ENCODE assay signal across 13 cellular contexts in genomic region chr12:108663324-108664015, GRCh38. TPM values are rescaled to one million over a fixed set of nuclear protein-coding genes. Genes with fewer than 3 reads are reported as not detected.
DNase-seq lines count a peak whose midpoint lies in the region; ATAC-seq and TF ChIP-seq lines count a peak whose summit lies in the region.
"Had no signal": no experiment of that assay in that cellular context is flagged by ENCODE, and none has a peak within 500 bp of the region (broad histone marks: within the 10 kb centered on the region; RNA-seq: fewer than 3 reads in every experiment).

No MANE protein-coding gene starts in this region.

- no peaks in the 10 kb centered on the region for H3K27me3 ChIP-seq in liver (ENCODE audit: control insufficient read depth in 4 of 4, insufficient read depth in 4 of 4, low read length in 3 of 4)
- H3K27me3 ChIP-seq in suprapubic skin: no peaks in the 10 kb centered on the region
- H3K27me3 ChIP-seq: testis had no signal

- no peak overlapping the region for H3K4me3 ChIP-seq in liver (ENCODE audit: low read depth in 1 of 3, low read length in 3 of 3)
- H3K4me3 ChIP-seq in suprapubic skin: no peak overlapping the region
- H3K4me3 ChIP-seq: testis had no signal

- POLR2A ChIA-PET in activated CD4-positive, alpha-beta memory T cell treated with anti-CD3 and anti-CD28 coated beads, Interleukin-2, amount 10 ng/mL, durations not matched to agents 7 days and 5 days (lab: Charles Lee): interaction anchor here (0.9 to 4.5 kb wide), 11 partner anchors 17 to 194 kb away, joined by 3 to 57 read pairs (median 5); partner anchors contain the start of genes CORO1C, ISCU, SELPLG and SSH1
- POLR2A ChIA-PET in activated CD4-positive, alpha-beta memory T cell treated with anti-CD3 and anti-CD28 coated beads for 36 hours (lab: Charles Lee): interaction anchor here (0.8 to 2.0 kb wide), 6 partner anchors 10 to 142 kb away, joined by 3 to 7 read pairs (median 4); no protein-coding TSS in a partner anchor

- H3K27ac ChIP-seq in liver (ENCODE audit: low read depth in 1 of 2, low read length in 2 of 2): peak overlapping the region; percentile 88
- peak overlapping the region; percentile 88 for H3K27ac ChIP-seq in suprapubic skin

- no peaks in the 10 kb centered on the region for H3K27me3 Mint-ChIP-seq in activated CD4-positive, alpha-beta memory T cell treated with anti-CD3 and anti-CD28 coated beads, Interleukin-2, amount 10 ng/mL, durations not matched to agents 7 days and 5 days
- H3K27me3 Mint-ChIP-seq in activated CD4-positive, alpha-beta memory T cell treated with anti-CD3 and anti-CD28 coated beads for 36 hours: no peaks in the 10 kb centered on the region
- no peaks in the 10 kb centered on the region for H3K27me3 Mint-ChIP-seq in T-helper 17 cell

- H3K27ac Mint-ChIP-seq in activated CD4-positive, alpha-beta memory T cell treated with anti-CD3 and anti-CD28 coated beads, Interleukin-2, amount 10 ng/mL, durations not matched to agents 7 days and 5 days: peak overlapping the region; percentile 8
- H3K27ac Mint-ChIP-seq in activated CD4-positive, alpha-beta memory T cell treated with anti-CD3 and anti-CD28 coated beads for 36 hours: no peak overlapping the region
- peak overlapping the region; percentile 67 for H3K27ac Mint-ChIP-seq in T-helper 17 cell

- WGBS in liver: 99% methylated on average over 4 of the region's 4 CpGs
- 91% methylated on average over 4 of the region's 4 CpGs for WGBS in suprapubic skin

- no peak for TF ChIP-seq POLR2A in suprapubic skin (IDR thresholded peaks at IDR 0.05)

- no peaks in the 10 kb centered on the region for H3K36me3 Mint-ChIP-seq in activated CD4-positive, alpha-beta memory T cell treated with anti-CD3 and anti-CD28 coated beads, Interleukin-2, amount 10 ng/mL, durations not matched to agents 7 days and 5 days (ENCODE audit: low read depth)
- H3K36me3 Mint-ChIP-seq in activated CD4-positive, alpha-beta memory T cell treated with anti-CD3 and anti-CD28 coated beads for 36 hours: no peaks in the 10 kb centered on the region
- peaks cover 2% of the 10 kb centered on the region for H3K36me3 Mint-ChIP-seq in T-helper 17 cell (ENCODE audit: low read depth)

- peaks cover 16% of the 10 kb centered on the region for H3K4me1 Mint-ChIP-seq in activated CD4-positive, alpha-beta memory T cell treated with anti-CD3 and anti-CD28 coated beads, Interleukin-2, amount 10 ng/mL, durations not matched to agents 7 days and 5 days
- H3K4me1 Mint-ChIP-seq in activated CD4-positive, alpha-beta memory T cell treated with anti-CD3 and anti-CD28 coated beads for 36 hours (ENCODE audit: low read depth): peaks cover 23% of the 10 kb centered on the region
- H3K4me1 Mint-ChIP-seq in T-helper 17 cell: peaks cover 7% of the 10 kb centered on the region

- TF ChIP-seq CTCF in liver (IDR thresholded peaks at IDR 0.05; ENCODE audit: low read depth, low read length, missing input control) (no peak), suprapubic skin (IDR thresholded peaks at IDR 0.05) (no peak)

- DNase-seq in activated CD4-positive, alpha-beta memory T cell treated with anti-CD3 and anti-CD28 coated beads, Interleukin-2, amount 10 ng/mL, durations not matched to agents 7 days and 5 days: no peak
- no peak for DNase-seq in activated CD4-positive, alpha-beta memory T cell treated with anti-CD3 and anti-CD28 coated beads for 36 hours
- DNase-seq in T-helper 17 cell (no peak), suprapubic skin (ENCODE audit: low spot score in 2 of 2) (no peak), C1 segment of cervical spinal cord (lab: John Stamatoyannopoulos, UW) (no peak), NCI-H524 (lab: John Stamatoyannopoulos, UW) (no peak), hypothalamus (lab: John Stamatoyannopoulos, UW) (no peak)
- DNase-seq: erythroblast, NCI-H446 treated with DMSO at 0.1 percent for 48 hours, T1000, testis had no signal

- peaks cover 3 to 29% (median 22%) of the 10 kb centered on the region in 4 donors for H3K4me1 ChIP-seq in liver (ENCODE audit: control insufficient read depth in 4 of 4, insufficient read depth in 4 of 4, low read length in 3 of 4)
- H3K4me1 ChIP-seq in suprapubic skin: peaks cover 55% of the 10 kb centered on the region

- CTCF ChIA-PET in activated CD4-positive, alpha-beta memory T cell treated with anti-CD3 and anti-CD28 coated beads, Interleukin-2, amount 10 ng/mL, durations not matched to agents 7 days and 5 days (lab: Charles Lee): interaction anchor here (0.8 to 11.6 kb wide), 33 partner anchors 10 to 722 kb away, joined by 3 to 167 read pairs (median 5); partner anchors contain the start of genes CORO1C, ISCU, SART3 and SELPLG
- CTCF ChIA-PET in activated CD4-positive, alpha-beta memory T cell treated with anti-CD3 and anti-CD28 coated beads for 36 hours (lab: Charles Lee): interaction anchor here (0.7 to 10.3 kb wide), 38 partner anchors 10 to 429 kb away, joined by 3 to 322 read pairs (median 6); partner anchors contain the start of genes ALKBH2, ISCU and SELPLG

- ATAC-seq in T-helper 17 cell: no peak
- ATAC-seq: left lobe of liver had no signal

- no peak overlapping the region for H3K9ac ChIP-seq in liver (ENCODE audit: low read depth in 1 of 2, low read length in 2 of 2)

- H3K36me3 ChIP-seq in liver (ENCODE audit: control insufficient read depth in 4 of 4, insufficient read depth in 3 of 4, low read depth in 1 of 4, low read length in 3 of 4) (peaks cover 0 to 6% (median 1%) of the 10 kb centered on the region in 4 donors), suprapubic skin (peaks cover 22% of the 10 kb centered on the region)

- no peaks in the 10 kb centered on the region for H3K9me3 Mint-ChIP-seq in activated CD4-positive, alpha-beta memory T cell treated with anti-CD3 and anti-CD28 coated beads, Interleukin-2, amount 10 ng/mL, durations not matched to agents 7 days and 5 days
- no peaks in the 10 kb centered on the region for H3K9me3 Mint-ChIP-seq in activated CD4-positive, alpha-beta memory T cell treated with anti-CD3 and anti-CD28 coated beads for 36 hours

- H3K9me3 ChIP-seq in T-helper 17 cell (ENCODE audit: control insufficient read depth, low read length, poor library complexity, severe bottlenecking) (no peaks in the 10 kb centered on the region), liver (ENCODE audit: control insufficient read depth in 4 of 4, low read length in 3 of 4) (no peaks in the 10 kb centered on the region), suprapubic skin (no peaks in the 10 kb centered on the region)
- H3K9me3 ChIP-seq: testis had no signal

- no peak overlapping the region for H3K4me3 Mint-ChIP-seq in activated CD4-positive, alpha-beta memory T cell treated with anti-CD3 and anti-CD28 coated beads, Interleukin-2, amount 10 ng/mL, durations not matched to agents 7 days and 5 days
- H3K4me3 Mint-ChIP-seq in activated CD4-positive, alpha-beta memory T cell treated with anti-CD3 and anti-CD28 coated beads for 36 hours: no peak overlapping the region
- H3K4me3 Mint-ChIP-seq in T-helper 17 cell: no peak overlapping the region

- intact Hi-C loops in activated CD4-positive, alpha-beta memory T cell treated with anti-CD3 and anti-CD28 coated beads for 36 hours (cut with micrococcal nuclease): loop anchor here (1.0 to 10.0 kb wide), 7 partner anchors 29 to 431 kb away; partner anchors contain the start of genes ALKBH2 and UNG

- TF ChIP-seq RAD21 in liver (IDR thresholded peaks at IDR 0.05): no peak

- TF ChIP-seq EP300 in suprapubic skin (IDR thresholded peaks at IDR 0.05): no peak

TF ChIP-seq in liver, 16 proteins besides CTCF, POLR2A, EP300 and RAD21:
- TF ChIP-seq NR2F2 (IDR thresholded peaks at IDR 0.05): no peak
- TF ChIP-seq JUND (IDR thresholded peaks at IDR 0.05): no peak
- no peak for TF ChIP-seq HNF4A (conservative IDR thresholded peaks at IDR 0.05)
- TF ChIP-seq HNF4G (IDR thresholded peaks at IDR 0.05): no peak

RNA-seq across cellular contexts. Expression of gene SELPLG, which starts 29.8 kb away (rescaled TPM):
- total RNA-seq in activated CD4-positive, alpha-beta memory T cell treated with anti-CD3 and anti-CD28 coated beads, Interleukin-2, amount 10 ng/mL, durations not matched to agents 7 days and 5 days: 100 to 1,000 TPM; 289 to 301 TPM
- total RNA-seq in activated CD4-positive, alpha-beta memory T cell treated with anti-CD3 and anti-CD28 coated beads for 36 hours: 10 to 100 TPM; 56.8 to 60.1 TPM
- total RNA-seq in T-helper 17 cell (100 to 1,000 TPM in 1 of 2 donors, 10 to 100 TPM in 1; 91.3 to 131 TPM), liver (1 to 10 TPM; 4.8 to 9.6 TPM), suprapubic skin (1 to 10 TPM; 1.3 to 5.6 (median 3.0) TPM)
- polyA plus RNA-seq in liver: 1 to 10 TPM; 2.1 to 4.8 TPM

Comparison
In these comparisons a context has a peak if more than half of its experiments do, and no peak if none do; other contexts are left out.
1. RNA of gene SELPLG, which starts 29.8 kb away (total RNA-seq): 289 to 301 TPM in activated CD4-positive, alpha-beta memory T cell treated with anti-CD3 and anti-CD28 coated beads, Interleukin-2, amount 10 ng/mL, durations not matched to agents 7 days and 5 days, 91.3 to 131 TPM in T-helper 17 cell and 56.8 to 60.1 TPM in activated CD4-positive, alpha-beta memory T cell treated with anti-CD3 and anti-CD28 coated beads for 36 hours; 4.8 to 9.6 TPM in liver and 1.3 to 5.6 TPM in suprapubic skin; every median in the first group is over 4 times any median in the second.